1 cellular context compared by ENCODE assay signal in the genomic region with DNA sequence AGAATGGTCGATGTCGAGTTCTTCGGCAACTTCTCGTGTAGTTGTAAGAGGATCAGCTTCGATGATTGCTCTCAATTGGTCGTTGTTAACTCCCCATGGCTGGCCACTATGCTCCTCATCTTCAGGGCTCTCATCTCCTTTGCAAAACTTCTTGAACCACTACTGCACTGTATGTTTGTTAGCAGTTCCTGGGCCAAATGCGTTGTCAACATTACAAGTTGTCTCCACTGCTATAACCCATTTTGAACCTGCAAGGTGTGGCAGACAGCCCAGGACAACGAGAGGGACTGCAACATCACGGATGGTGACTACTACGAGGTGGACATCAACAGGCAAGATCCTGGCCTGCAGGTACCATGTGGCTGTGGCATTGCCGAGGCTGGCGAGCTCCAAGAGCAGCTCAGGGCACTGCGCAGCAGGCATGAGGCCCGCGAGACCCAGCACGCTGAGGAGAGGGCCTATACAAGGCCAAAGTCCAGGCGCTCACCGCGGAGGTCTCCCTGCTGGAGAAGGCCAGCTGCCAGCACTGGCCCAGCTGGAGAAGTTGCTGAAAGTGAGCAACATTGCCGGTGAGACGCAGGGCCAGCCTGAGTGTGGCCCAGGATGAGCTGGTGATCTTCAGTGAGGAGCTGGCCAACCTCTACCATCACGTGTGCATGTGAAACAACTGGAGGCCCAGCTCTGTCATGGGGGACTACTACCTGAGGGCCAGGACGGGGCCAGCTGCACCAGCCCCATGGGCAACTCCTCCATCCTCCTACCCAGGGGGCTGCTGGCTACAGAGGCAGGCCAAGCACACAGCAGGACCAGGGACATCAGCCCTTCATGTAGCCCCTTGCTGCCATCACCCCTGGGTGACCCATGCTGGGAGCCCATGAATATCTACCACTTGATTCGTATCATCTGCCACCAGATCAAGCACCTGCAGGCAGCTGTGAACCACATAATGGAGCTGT.
TF ChIP-seq lines count a peak whose summit lies in the region.

No MANE protein-coding gene starts in this region.

TF ChIP-seq in HepG2, 621 proteins besides CTCF, POLR2A, EP300 and RAD21 (continued from another document and continues in another):
- TF ChIP-seq, protein P1, sequence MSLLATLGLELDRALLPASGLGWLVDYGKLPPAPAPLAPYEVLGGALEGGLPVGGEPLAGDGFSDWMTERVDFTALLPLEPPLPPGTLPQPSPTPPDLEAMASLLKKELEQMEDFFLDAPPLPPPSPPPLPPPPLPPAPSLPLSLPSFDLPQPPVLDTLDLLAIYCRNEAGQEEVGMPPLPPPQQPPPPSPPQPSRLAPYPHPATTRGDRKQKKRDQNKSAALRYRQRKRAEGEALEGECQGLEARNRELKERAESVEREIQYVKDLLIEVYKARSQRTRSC (CRISPR knock-in tag; IDR thresholded peaks at IDR 0.05; ENCODE audit: low read depth), result peak; percentile 74; the same call in 1 of the 2 replicates
- 0 out of 2 replicates have a peak, but pooled peaks have one; percentile 28 for TF ChIP-seq ZNF441 (CRISPR knock-in tag; IDR thresholded peaks at IDR 0.05; ENCODE audit: borderline replicate concordance)
- TF ChIP-seq, protein P2, sequence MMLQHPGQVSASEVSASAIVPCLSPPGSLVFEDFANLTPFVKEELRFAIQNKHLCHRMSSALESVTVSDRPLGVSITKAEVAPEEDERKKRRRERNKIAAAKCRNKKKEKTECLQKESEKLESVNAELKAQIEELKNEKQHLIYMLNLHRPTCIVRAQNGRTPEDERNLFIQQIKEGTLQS (CRISPR knock-in tag; IDR thresholded peaks at IDR 0.05), result peak; percentile 48; the same call in 1 of the 2 replicates
- peak; percentile 29; the same call in 1 of the 2 replicates for TF ChIP-seq AHR (CRISPR knock-in tag; IDR thresholded peaks at IDR 0.05)
- no peak for TF ChIP-seq GFI1 (CRISPR knock-in tag; IDR thresholded peaks at IDR 0.05; ENCODE audit: borderline replicate concordance)
- TF ChIP-seq SIN3B (IDR thresholded peaks at IDR 0.05; ENCODE audit: low read length), result no peak
- TF ChIP-seq MED8 (CRISPR knock-in tag; IDR thresholded peaks at IDR 0.05; ENCODE audit: insufficient replicate concordance), result no peak
- peak; percentile 64; the same call in 1 of the 2 replicates for TF ChIP-seq ZNF33B (CRISPR knock-in tag; IDR thresholded peaks at IDR 0.05)
- no peak for TF ChIP-seq SOX13 (IDR thresholded peaks at IDR 0.05)
- TF ChIP-seq SOX13 (CRISPR knock-in tag; conservative IDR thresholded peaks at IDR 0.05 in 1 of 2, IDR thresholded peaks at IDR 0.05 in 1 of 2), result peak in 1 of 2 experiments; percentile 25; a peak in 1 of 4 replicates
- TF ChIP-seq, protein P3, sequence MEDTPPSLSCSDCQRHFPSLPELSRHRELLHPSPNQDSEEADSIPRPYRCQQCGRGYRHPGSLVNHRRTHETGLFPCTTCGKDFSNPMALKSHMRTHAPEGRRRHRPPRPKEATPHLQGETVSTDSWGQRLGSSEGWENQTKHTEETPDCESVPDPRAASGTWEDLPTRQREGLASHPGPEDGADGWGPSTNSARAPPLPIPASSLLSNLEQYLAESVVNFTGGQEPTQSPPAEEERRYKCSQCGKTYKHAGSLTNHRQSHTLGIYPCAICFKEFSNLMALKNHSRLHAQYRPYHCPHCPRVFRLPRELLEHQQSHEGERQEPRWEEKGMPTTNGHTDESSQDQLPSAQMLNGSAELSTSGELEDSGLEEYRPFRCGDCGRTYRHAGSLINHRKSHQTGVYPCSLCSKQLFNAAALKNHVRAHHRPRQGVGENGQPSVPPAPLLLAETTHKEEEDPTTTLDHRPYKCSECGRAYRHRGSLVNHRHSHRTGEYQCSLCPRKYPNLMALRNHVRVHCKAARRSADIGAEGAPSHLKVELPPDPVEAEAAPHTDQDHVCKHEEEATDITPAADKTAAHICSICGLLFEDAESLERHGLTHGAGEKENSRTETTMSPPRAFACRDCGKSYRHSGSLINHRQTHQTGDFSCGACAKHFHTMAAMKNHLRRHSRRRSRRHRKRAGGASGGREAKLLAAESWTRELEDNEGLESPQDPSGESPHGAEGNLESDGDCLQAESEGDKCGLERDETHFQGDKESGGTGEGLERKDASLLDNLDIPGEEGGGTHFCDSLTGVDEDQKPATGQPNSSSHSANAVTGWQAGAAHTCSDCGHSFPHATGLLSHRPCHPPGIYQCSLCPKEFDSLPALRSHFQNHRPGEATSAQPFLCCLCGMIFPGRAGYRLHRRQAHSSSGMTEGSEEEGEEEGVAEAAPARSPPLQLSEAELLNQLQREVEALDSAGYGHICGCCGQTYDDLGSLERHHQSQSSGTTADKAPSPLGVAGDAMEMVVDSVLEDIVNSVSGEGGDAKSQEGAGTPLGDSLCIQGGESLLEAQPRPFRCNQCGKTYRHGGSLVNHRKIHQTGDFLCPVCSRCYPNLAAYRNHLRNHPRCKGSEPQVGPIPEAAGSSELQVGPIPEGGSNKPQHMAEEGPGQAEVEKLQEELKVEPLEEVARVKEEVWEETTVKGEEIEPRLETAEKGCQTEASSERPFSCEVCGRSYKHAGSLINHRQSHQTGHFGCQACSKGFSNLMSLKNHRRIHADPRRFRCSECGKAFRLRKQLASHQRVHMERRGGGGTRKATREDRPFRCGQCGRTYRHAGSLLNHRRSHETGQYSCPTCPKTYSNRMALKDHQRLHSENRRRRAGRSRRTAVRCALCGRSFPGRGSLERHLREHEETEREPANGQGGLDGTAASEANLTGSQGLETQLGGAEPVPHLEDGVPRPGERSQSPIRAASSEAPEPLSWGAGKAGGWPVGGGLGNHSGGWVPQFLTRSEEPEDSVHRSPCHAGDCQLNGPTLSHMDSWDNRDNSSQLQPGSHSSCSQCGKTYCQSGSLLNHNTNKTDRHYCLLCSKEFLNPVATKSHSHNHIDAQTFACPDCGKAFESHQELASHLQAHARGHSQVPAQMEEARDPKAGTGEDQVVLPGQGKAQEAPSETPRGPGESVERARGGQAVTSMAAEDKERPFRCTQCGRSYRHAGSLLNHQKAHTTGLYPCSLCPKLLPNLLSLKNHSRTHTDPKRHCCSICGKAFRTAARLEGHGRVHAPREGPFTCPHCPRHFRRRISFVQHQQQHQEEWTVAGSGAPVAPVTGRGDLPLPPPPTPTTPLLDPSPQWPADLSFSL (CRISPR knock-in tag; IDR thresholded peaks at IDR 0.05), result no peak
- no peak for TF ChIP-seq ZSCAN29 (CRISPR knock-in tag; conservative IDR thresholded peaks at IDR 0.05)
- TF ChIP-seq RAD51 (IDR thresholded peaks at IDR 0.05; ENCODE audit: borderline replicate concordance), result no peak
- TF ChIP-seq ZFP36L2 (CRISPR knock-in tag; IDR thresholded peaks at IDR 0.05), result no peak
- no peak for TF ChIP-seq SYNCRIP (IDR thresholded peaks at IDR 0.05; ENCODE audit: insufficient read depth, low read depth, low read length)
- TF ChIP-seq SETDB1 (CRISPR knock-in tag; IDR thresholded peaks at IDR 0.05; ENCODE audit: borderline replicate concordance), result no peak
- peak; percentile 21; the same call in 1 of the 2 replicates for TF ChIP-seq BRD4 (CRISPR knock-in tag; IDR thresholded peaks at IDR 0.05)
- TF ChIP-seq SMARCE1 (IDR thresholded peaks at IDR 0.05; ENCODE audit: borderline replicate concordance), result no peak
- peak; percentile 20; the same call in 1 of the 2 replicates for TF ChIP-seq IRF2 (CRISPR knock-in tag; IDR thresholded peaks at IDR 0.05)
- no peak for TF ChIP-seq ZNF260 (CRISPR knock-in tag; IDR thresholded peaks at IDR 0.05; ENCODE audit: borderline replicate concordance, low read depth)
- TF ChIP-seq, protein P4, sequence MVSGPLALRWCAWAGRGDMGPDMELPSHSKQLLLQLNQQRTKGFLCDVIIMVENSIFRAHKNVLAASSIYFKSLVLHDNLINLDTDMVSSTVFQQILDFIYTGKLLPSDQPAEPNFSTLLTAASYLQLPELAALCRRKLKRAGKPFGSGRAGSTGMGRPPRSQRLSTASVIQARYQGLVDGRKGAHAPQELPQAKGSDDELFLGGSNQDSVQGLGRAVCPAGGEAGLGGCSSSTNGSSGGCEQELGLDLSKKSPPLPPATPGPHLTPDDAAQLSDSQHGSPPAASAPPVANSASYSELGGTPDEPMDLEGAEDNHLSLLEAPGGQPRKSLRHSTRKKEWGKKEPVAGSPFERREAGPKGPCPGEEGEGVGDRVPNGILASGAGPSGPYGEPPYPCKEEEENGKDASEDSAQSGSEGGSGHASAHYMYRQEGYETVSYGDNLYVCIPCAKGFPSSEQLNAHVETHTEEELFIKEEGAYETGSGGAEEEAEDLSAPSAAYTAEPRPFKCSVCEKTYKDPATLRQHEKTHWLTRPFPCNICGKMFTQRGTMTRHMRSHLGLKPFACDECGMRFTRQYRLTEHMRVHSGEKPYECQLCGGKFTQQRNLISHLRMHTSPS (CRISPR knock-in tag; IDR thresholded peaks at IDR 0.05; ENCODE audit: low read depth), result peak; percentile 87
- TF ChIP-seq, protein P5, sequence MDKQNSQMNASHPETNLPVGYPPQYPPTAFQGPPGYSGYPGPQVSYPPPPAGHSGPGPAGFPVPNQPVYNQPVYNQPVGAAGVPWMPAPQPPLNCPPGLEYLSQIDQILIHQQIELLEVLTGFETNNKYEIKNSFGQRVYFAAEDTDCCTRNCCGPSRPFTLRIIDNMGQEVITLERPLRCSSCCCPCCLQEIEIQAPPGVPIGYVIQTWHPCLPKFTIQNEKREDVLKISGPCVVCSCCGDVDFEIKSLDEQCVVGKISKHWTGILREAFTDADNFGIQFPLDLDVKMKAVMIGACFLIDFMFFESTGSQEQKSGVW (CRISPR knock-in tag; IDR thresholded peaks at IDR 0.05; ENCODE audit: borderline replicate concordance), result no peak
- TF ChIP-seq, protein P6, sequence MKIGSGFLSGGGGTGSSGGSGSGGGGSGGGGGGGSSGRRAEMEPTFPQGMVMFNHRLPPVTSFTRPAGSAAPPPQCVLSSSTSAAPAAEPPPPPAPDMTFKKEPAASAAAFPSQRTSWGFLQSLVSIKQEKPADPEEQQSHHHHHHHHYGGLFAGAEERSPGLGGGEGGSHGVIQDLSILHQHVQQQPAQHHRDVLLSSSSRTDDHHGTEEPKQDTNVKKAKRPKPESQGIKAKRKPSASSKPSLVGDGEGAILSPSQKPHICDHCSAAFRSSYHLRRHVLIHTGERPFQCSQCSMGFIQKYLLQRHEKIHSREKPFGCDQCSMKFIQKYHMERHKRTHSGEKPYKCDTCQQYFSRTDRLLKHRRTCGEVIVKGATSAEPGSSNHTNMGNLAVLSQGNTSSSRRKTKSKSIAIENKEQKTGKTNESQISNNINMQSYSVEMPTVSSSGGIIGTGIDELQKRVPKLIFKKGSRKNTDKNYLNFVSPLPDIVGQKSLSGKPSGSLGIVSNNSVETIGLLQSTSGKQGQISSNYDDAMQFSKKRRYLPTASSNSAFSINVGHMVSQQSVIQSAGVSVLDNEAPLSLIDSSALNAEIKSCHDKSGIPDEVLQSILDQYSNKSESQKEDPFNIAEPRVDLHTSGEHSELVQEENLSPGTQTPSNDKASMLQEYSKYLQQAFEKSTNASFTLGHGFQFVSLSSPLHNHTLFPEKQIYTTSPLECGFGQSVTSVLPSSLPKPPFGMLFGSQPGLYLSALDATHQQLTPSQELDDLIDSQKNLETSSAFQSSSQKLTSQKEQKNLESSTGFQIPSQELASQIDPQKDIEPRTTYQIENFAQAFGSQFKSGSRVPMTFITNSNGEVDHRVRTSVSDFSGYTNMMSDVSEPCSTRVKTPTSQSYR (CRISPR knock-in tag; IDR thresholded peaks at IDR 0.05; ENCODE audit: borderline replicate concordance), result peak; percentile 19; the same call in 1 of the 2 replicates
- TF ChIP-seq NFIB (CRISPR knock-in tag; IDR thresholded peaks at IDR 0.05; ENCODE audit: borderline replicate concordance), result peak; percentile 87; the same call in 1 of the 2 replicates
- peak; percentile 87 for TF ChIP-seq NFKB2 (CRISPR knock-in tag; IDR thresholded peaks at IDR 0.05; ENCODE audit: borderline replicate concordance)
- TF ChIP-seq ZNF230 (CRISPR knock-in tag; IDR thresholded peaks at IDR 0.05), result 0 out of 2 replicates have a peak, but pooled peaks have one; percentile 64
- TF ChIP-seq REPIN1 (CRISPR knock-in tag; IDR thresholded peaks at IDR 0.05; ENCODE audit: borderline replicate concordance, low read depth), result 0 out of 2 replicates have a peak, but pooled peaks have one; percentile 57
- TF ChIP-seq ZBTB1 (CRISPR knock-in tag; IDR thresholded peaks at IDR 0.05; ENCODE audit: borderline replicate concordance), result no peak
- peak; percentile 84 for TF ChIP-seq MXD4 (CRISPR knock-in tag; IDR thresholded peaks at IDR 0.05)
- TF ChIP-seq, protein P7, sequence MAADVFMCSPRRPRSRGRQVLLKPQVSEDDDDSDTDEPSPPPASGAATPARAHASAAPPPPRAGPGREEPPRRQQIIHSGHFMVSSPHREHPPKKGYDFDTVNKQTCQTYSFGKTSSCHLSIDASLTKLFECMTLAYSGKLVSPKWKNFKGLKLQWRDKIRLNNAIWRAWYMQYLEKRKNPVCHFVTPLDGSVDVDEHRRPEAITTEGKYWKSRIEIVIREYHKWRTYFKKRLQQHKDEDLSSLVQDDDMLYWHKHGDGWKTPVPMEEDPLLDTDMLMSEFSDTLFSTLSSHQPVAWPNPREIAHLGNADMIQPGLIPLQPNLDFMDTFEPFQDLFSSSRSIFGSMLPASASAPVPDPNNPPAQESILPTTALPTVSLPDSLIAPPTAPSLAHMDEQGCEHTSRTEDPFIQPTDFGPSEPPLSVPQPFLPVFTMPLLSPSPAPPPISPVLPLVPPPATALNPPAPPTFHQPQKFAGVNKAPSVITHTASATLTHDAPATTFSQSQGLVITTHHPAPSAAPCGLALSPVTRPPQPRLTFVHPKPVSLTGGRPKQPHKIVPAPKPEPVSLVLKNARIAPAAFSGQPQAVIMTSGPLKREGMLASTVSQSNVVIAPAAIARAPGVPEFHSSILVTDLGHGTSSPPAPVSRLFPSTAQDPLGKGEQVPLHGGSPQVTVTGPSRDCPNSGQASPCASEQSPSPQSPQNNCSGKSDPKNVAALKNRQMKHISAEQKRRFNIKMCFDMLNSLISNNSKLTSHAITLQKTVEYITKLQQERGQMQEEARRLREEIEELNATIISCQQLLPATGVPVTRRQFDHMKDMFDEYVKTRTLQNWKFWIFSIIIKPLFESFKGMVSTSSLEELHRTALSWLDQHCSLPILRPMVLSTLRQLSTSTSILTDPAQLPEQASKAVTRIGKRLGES (CRISPR knock-in tag; IDR thresholded peaks at IDR 0.05; ENCODE audit: borderline replicate concordance), result no peak
- TF ChIP-seq, protein P8, sequence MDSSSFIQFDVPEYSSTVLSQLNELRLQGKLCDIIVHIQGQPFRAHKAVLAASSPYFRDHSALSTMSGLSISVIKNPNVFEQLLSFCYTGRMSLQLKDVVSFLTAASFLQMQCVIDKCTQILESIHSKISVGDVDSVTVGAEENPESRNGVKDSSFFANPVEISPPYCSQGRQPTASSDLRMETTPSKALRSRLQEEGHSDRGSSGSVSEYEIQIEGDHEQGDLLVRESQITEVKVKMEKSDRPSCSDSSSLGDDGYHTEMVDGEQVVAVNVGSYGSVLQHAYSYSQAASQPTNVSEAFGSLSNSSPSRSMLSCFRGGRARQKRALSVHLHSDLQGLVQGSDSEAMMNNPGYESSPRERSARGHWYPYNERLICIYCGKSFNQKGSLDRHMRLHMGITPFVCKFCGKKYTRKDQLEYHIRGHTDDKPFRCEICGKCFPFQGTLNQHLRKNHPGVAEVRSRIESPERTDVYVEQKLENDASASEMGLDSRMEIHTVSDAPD (CRISPR knock-in tag; IDR thresholded peaks at IDR 0.05), result no peak; the same call in 1 of the 2 replicates
- TF ChIP-seq ZNF337 (CRISPR knock-in tag; IDR thresholded peaks at IDR 0.05; ENCODE audit: borderline replicate concordance, low read depth), result no peak
- no peak for TF ChIP-seq JUND (CRISPR knock-in tag; IDR thresholded peaks at IDR 0.05)
